In genomic region chr9:126932871-126933321, GRCh38 we compare ENCODE assay signal across 1 cellular context.
TF ChIP-seq lines count a peak whose summit lies in the region.

No MANE protein-coding gene starts in this region.

TF ChIP-seq in GM23338, 12 proteins besides CTCF, POLR2A, EP300 and RAD21 (continued from another document):
- TF ChIP-seq ZNF462 (CRISPR knock-in tag; IDR thresholded peaks at IDR 0.05): peak; percentile 57
